ENCODE assay signal across 1 cellular context in the genomic region with DNA sequence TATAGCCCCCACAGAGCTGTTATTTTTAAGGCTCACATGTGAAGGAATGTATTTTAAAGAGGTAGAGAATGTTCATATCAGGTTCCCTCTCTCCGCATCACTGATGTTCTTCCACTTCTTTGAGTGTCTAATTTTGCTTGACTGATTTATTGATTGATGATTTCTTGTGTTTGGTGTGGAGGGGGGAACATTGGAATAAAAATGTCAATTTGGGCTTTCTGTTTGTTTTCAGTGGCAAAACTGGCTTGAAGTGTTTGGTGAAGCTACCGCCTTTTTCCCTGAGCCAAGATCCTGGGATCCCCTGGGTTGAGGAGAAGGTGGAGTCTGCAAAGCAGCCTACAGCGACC.
TF ChIP-seq lines count a peak whose summit lies in the region.

No MANE protein-coding gene starts in this region.

TF ChIP-seq in HepG2, 621 proteins besides CTCF, POLR2A, EP300 and RAD21 (continued from another document):
- TF ChIP-seq ZBTB39 (CRISPR knock-in tag; IDR thresholded peaks at IDR 0.05) (no peak), ZBTB37 (CRISPR knock-in tag; IDR thresholded peaks at IDR 0.05) (0 out of 2 replicates have a peak, but pooled peaks have one; percentile 10), REXO4 (CRISPR knock-in tag; IDR thresholded peaks at IDR 0.05; ENCODE audit: borderline replicate concordance) (no peak), RXRB (CRISPR knock-in tag; IDR thresholded peaks at IDR 0.05; ENCODE audit: borderline replicate concordance) (no peak), MED1 (CRISPR knock-in tag; IDR thresholded peaks at IDR 0.05) (no peak), TEAD2 (CRISPR knock-in tag; IDR thresholded peaks at IDR 0.05) (no peak), HHEX (CRISPR knock-in tag; IDR thresholded peaks at IDR 0.05) (no peak), LCORL (IDR thresholded peaks at IDR 0.05) (no peak), LCORL (CRISPR knock-in tag; IDR thresholded peaks at IDR 0.05) (no peak), ZNF891 (CRISPR knock-in tag; IDR thresholded peaks at IDR 0.05) (no peak), ATAD3A (CRISPR knock-in tag; IDR thresholded peaks at IDR 0.05) (no peak), RARA (CRISPR knock-in tag; IDR thresholded peaks at IDR 0.05) (no peak; the same call in 1 of the 2 replicates)
- TF ChIP-seq, protein P1, sequence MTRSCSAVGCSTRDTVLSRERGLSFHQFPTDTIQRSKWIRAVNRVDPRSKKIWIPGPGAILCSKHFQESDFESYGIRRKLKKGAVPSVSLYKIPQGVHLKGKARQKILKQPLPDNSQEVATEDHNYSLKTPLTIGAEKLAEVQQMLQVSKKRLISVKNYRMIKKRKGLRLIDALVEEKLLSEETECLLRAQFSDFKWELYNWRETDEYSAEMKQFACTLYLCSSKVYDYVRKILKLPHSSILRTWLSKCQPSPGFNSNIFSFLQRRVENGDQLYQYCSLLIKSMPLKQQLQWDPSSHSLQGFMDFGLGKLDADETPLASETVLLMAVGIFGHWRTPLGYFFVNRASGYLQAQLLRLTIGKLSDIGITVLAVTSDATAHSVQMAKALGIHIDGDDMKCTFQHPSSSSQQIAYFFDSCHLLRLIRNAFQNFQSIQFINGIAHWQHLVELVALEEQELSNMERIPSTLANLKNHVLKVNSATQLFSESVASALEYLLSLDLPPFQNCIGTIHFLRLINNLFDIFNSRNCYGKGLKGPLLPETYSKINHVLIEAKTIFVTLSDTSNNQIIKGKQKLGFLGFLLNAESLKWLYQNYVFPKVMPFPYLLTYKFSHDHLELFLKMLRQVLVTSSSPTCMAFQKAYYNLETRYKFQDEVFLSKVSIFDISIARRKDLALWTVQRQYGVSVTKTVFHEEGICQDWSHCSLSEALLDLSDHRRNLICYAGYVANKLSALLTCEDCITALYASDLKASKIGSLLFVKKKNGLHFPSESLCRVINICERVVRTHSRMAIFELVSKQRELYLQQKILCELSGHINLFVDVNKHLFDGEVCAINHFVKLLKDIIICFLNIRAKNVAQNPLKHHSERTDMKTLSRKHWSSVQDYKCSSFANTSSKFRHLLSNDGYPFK (CRISPR knock-in tag; IDR thresholded peaks at IDR 0.05; ENCODE audit: borderline replicate concordance): no peak
- TF ChIP-seq, protein P2, sequence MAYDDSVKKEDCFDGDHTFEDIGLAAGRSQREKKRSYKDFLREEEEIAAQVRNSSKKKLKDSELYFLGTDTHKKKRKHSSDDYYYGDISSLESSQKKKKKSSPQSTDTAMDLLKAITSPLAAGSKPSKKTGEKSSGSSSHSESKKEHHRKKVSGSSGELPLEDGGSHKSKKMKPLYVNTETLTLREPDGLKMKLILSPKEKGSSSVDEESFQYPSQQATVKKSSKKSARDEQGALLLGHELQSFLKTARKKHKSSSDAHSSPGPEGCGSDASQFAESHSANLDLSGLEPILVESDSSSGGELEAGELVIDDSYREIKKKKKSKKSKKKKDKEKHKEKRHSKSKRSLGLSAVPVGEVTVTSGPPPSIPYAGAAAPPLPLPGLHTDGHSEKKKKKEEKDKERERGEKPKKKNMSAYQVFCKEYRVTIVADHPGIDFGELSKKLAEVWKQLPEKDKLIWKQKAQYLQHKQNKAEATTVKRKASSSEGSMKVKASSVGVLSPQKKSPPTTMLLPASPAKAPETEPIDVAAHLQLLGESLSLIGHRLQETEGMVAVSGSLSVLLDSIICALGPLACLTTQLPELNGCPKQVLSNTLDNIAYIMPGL (CRISPR knock-in tag; IDR thresholded peaks at IDR 0.05; ENCODE audit: borderline replicate concordance in 1 of 2, low read depth in 1 of 2): no peak
- TF ChIP-seq, protein P3, sequence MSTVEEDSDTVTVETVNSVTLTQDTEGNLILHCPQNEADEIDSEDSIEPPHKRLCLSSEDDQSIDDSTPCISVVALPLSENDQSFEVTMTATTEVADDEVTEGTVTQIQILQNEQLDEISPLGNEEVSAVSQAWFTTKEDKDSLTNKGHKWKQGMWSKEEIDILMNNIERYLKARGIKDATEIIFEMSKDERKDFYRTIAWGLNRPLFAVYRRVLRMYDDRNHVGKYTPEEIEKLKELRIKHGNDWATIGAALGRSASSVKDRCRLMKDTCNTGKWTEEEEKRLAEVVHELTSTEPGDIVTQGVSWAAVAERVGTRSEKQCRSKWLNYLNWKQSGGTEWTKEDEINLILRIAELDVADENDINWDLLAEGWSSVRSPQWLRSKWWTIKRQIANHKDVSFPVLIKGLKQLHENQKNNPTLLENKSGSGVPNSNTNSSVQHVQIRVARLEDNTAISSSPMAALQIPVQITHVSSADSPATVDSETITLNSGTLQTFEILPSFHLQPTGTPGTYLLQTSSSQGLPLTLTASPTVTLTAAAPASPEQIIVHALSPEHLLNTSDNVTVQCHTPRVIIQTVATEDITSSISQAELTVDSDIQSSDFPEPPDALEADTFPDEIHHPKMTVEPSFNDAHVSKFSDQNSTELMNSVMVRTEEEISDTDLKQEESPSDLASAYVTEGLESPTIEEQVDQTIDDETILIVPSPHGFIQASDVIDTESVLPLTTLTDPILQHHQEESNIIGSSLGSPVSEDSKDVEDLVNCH (CRISPR knock-in tag; IDR thresholded peaks at IDR 0.05): no peak
